ENCODE assay signal across 22 cellular contexts in genomic region chr6:85343428-85343827, GRCh38.
"Had no signal": no experiment of that assay in that cellular context is flagged by ENCODE, and none has a peak within 500 bp of the region (broad histone marks: within the 10 kb centered on the region; RNA-seq: fewer than 3 reads in every experiment).

No MANE protein-coding gene starts in this region.

- H3K4me1 Mint-ChIP-seq: endodermal cell; naive thymus-derived CD8-positive, alpha-beta T cell had no signal

- H3K4me3 Mint-ChIP-seq: endodermal cell; naive thymus-derived CD8-positive, alpha-beta T cell had no signal

- H3K36me3 ChIP-seq: colonic mucosa, gastrocnemius medialis, heart right ventricle, neutrophil, stomach, thoracic aorta had no signal

- DNase-seq: colonic mucosa; dermis blood vessel endothelial cell; effector CD4-positive, alpha-beta T cell; endodermal cell; erythroblast; gastrocnemius medialis; heart right ventricle; hypothalamus; mucosa of descending colon; naive thymus-derived CD8-positive, alpha-beta T cell; posterior cingulate gyrus; stimulated activated CD4-positive, alpha-beta T cell treated with anti-CD3 and anti-CD28 coated beads, Interleukin-2, amount 100 ng/mL, for 24 hours; stimulated activated CD4-positive, alpha-beta T cell treated with anti-CD3 and anti-CD28 coated beads, Interleukin-4, amount 100 ng/mL, for 4 hours; stimulated activated naive CD4-positive, alpha-beta T cell; stomach; substantia nigra; trophoblast cell had no signal

- H3K27ac Mint-ChIP-seq: endodermal cell had no signal

- H3K4me3 ChIP-seq: colonic mucosa, gastrocnemius medialis, heart right ventricle, mucosa of descending colon, skin epidermis, stomach, thoracic aorta had no signal

- H3K27me3 ChIP-seq: colonic mucosa, gastrocnemius medialis had no signal

- H3K4me1 ChIP-seq: colonic mucosa, gastrocnemius medialis, heart right ventricle, stomach had no signal

- H3K36me3 Mint-ChIP-seq: naive thymus-derived CD8-positive, alpha-beta T cell had no signal

- H3K9me3 Mint-ChIP-seq: endodermal cell; naive thymus-derived CD8-positive, alpha-beta T cell had no signal

- ATAC-seq: gastrocnemius medialis; heart right ventricle; left lobe of liver; mucosa of descending colon; naive thymus-derived CD8-positive, alpha-beta T cell; sciatic nerve had no signal

- H3K9me3 ChIP-seq: colonic mucosa, gastrocnemius medialis, heart right ventricle, mucosa of descending colon, neutrophil, stomach, thoracic aorta had no signal

- H3K27ac ChIP-seq: colonic mucosa, gastrocnemius medialis, heart right ventricle, neutrophil, skin epidermis, stomach, thoracic aorta had no signal
